Comparison of ENCODE assay signal across 12 cellular contexts in the genomic region with DNA sequence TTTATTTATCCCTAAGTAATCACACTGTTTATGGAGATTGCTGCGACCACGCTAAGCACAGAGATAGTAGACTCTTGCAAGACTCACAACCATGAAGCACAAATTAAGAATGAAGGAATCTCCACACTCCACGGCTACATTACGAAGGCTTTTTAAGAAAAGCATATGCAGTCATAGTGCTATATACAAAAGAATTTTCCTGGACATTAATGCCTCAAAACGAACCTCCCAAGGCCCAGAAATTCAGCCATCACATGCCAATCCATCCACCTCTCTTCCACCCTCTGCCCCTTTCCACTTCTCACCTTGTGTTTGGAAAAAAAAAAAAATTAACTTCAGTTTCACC.
DNase-seq lines count a peak whose midpoint lies in the region; ATAC-seq and TF ChIP-seq lines count a peak whose summit lies in the region.
"Had no signal": no experiment of that assay in that cellular context is flagged by ENCODE, and none has a peak within 500 bp of the region (broad histone marks: within the 10 kb centered on the region; RNA-seq: fewer than 3 reads in every experiment).

No MANE protein-coding gene starts in this region.

- H3K9me3 Mint-ChIP-seq in T-helper 2 cell treated with Interferon-gamma antibody and Interleukin-4, amounts not matched to agents 5 μg/mL and 100 μg/mL, for 36 hours, result no peaks in the 10 kb centered on the region
- H3K9me3 Mint-ChIP-seq in activated T-helper 17 cell treated with anti-CD3 and anti-CD28 coated beads, Interleukin-2, amount 50 U/mL, for 72 hours, result no peaks in the 10 kb centered on the region
- H3K9me3 Mint-ChIP-seq: T-cell had no signal

- peaks cover 7% of the 10 kb centered on the region for H3K27me3 Mint-ChIP-seq in T-helper 2 cell treated with Interferon-gamma antibody and Interleukin-4, amounts not matched to agents 5 μg/mL and 100 μg/mL, for 36 hours (ENCODE audit: low read depth)
- H3K27me3 Mint-ChIP-seq in activated T-helper 17 cell treated with anti-CD3 and anti-CD28 coated beads, Interleukin-2, amount 50 U/mL, for 72 hours, result peaks cover 3% of the 10 kb centered on the region
- H3K27me3 Mint-ChIP-seq: T-cell had no signal

- no peak for DNase-seq in heart right ventricle
- no peak for DNase-seq in cardiac septum (ENCODE audit: low spot score)
- peak; percentile 49 for DNase-seq in fibroblast of the aortic adventitia (ENCODE audit: low read depth)
- no peak for DNase-seq in ovary
- DNase-seq in vagina (ENCODE audit: extremely low spot score in 2 of 2), result no peak
- no peak for DNase-seq in T-helper 2 cell treated with Interferon-gamma antibody and Interleukin-4, amounts not matched to agents 5 μg/mL and 100 μg/mL, for 36 hours (ENCODE audit: low spot score)
- DNase-seq: effector CD4-positive, alpha-beta T cell; Kasumi-1; NCI-H524; T-cell had no signal

- intact Hi-C loops in heart right ventricle (cut with DNase I), result loop anchor here in 8 of 10 donors (5.0 to 10.0 kb wide), 10 partner anchors 54 to 286 kb away; no protein-coding TSS in a partner anchor
- intact Hi-C loops in cardiac septum (cut with DNase I), result loop anchor here (5.0 kb wide), 3 partner anchors 79 to 186 kb away; partner anchors contain the start of gene TCF4
- intact Hi-C loops in ovary (cut with DNase I), result loop anchor here in 3 of 4 donors (10.0 kb wide), 4 partner anchors 76 to 464 kb away; partner anchors contain the start of gene TCF4 (in 1 of the 3)
- intact Hi-C loops in vagina (cut with DNase I), result loop anchor here (5.0 kb wide), 1 partner anchor 79 kb away; no protein-coding TSS in a partner anchor

- TF ChIP-seq CTCF in heart right ventricle (IDR thresholded peaks at IDR 0.05), result no peak
- TF ChIP-seq CTCF in fibroblast of the aortic adventitia (IDR thresholded peaks at IDR 0.05; ENCODE audit: insufficient read depth, low read length), result no peak
- no peak for TF ChIP-seq CTCF in ovary (IDR thresholded peaks at IDR 0.05)
- no peak for TF ChIP-seq CTCF in vagina (IDR thresholded peaks at IDR 0.05)

- H3K27me3 ChIP-seq in heart right ventricle, result no peaks in the 10 kb centered on the region
- no peaks in the 10 kb centered on the region for H3K27me3 ChIP-seq in ovary
- no peaks in the 10 kb centered on the region for H3K27me3 ChIP-seq in vagina

- no peaks in the 10 kb centered on the region for H3K36me3 ChIP-seq in heart right ventricle
- no peaks in the 10 kb centered on the region for H3K36me3 ChIP-seq in ovary
- H3K36me3 ChIP-seq in vagina, result no peaks in the 10 kb centered on the region

- H3K27ac ChIP-seq in heart right ventricle (peak overlapping the region; percentile 16 to 86 (median 82)), ovary (peak overlapping the region in 1 of 2 donors; percentile 76), vagina (peak overlapping the region; percentile 85)

- H3K4me1 Mint-ChIP-seq in T-helper 2 cell treated with Interferon-gamma antibody and Interleukin-4, amounts not matched to agents 5 μg/mL and 100 μg/mL, for 36 hours (ENCODE audit: low read depth), result no peaks in the 10 kb centered on the region
- H3K4me1 Mint-ChIP-seq in activated T-helper 17 cell treated with anti-CD3 and anti-CD28 coated beads, Interleukin-2, amount 50 U/mL, for 72 hours, result no peaks in the 10 kb centered on the region
- H3K4me1 Mint-ChIP-seq: T-cell had no signal

- H3K4me1 ChIP-seq in heart right ventricle, result peaks cover 0 to 88% (median 50%) of the 10 kb centered on the region in 9 donors
- H3K4me1 ChIP-seq in ovary (ENCODE audit: insufficient read depth), result peaks cover 12% of the 10 kb centered on the region
- H3K4me1 ChIP-seq in vagina, result peaks cover 72% of the 10 kb centered on the region

- H3K4me3 Mint-ChIP-seq in T-helper 2 cell treated with Interferon-gamma antibody and Interleukin-4, amounts not matched to agents 5 μg/mL and 100 μg/mL, for 36 hours, result no peak overlapping the region
- no peak overlapping the region for H3K4me3 Mint-ChIP-seq in activated T-helper 17 cell treated with anti-CD3 and anti-CD28 coated beads, Interleukin-2, amount 50 U/mL, for 72 hours
- H3K4me3 Mint-ChIP-seq: T-cell had no signal

- H3K9me3 ChIP-seq in heart right ventricle (no peaks in the 10 kb centered on the region), ovary (no peaks in the 10 kb centered on the region), vagina (no peaks in the 10 kb centered on the region)

- H3K4me3 ChIP-seq in heart right ventricle (peak overlapping the region in 9 of 10 donors; percentile 14 to 53 (median 46)), fibroblast of the aortic adventitia (ENCODE audit: low read depth, low read length) (peak overlapping the region; percentile 69), ovary (peak overlapping the region; percentile 14), vagina (peak overlapping the region; percentile 28 to 33)

- TF ChIP-seq EP300 in ovary (IDR thresholded peaks at IDR 0.05), result no peak

- no peak overlapping the region for H3K27ac Mint-ChIP-seq in T-helper 2 cell treated with Interferon-gamma antibody and Interleukin-4, amounts not matched to agents 5 μg/mL and 100 μg/mL, for 36 hours
- no peak overlapping the region for H3K27ac Mint-ChIP-seq in activated T-helper 17 cell treated with anti-CD3 and anti-CD28 coated beads, Interleukin-2, amount 50 U/mL, for 72 hours
- H3K27ac Mint-ChIP-seq: T-cell had no signal

- TF ChIP-seq POLR2A in ovary (IDR thresholded peaks at IDR 0.05), result no peak
- TF ChIP-seq POLR2A in vagina (IDR thresholded peaks at IDR 0.05), result no peak

- ATAC-seq in heart right ventricle (no peak), GM21381 (IDR thresholded peaks at IDR 0.05; ENCODE audit: unreplicated experiment) (no peak)
- no peak for ATAC-seq in activated T-helper 17 cell treated with anti-CD3 and anti-CD28 coated beads, Interleukin-2, amount 50 U/mL, for 72 hours (replicated peaks)
- ATAC-seq: T-cell had no signal

- H3K36me3 Mint-ChIP-seq in T-helper 2 cell treated with Interferon-gamma antibody and Interleukin-4, amounts not matched to agents 5 μg/mL and 100 μg/mL, for 36 hours (ENCODE audit: low read depth), result no peaks in the 10 kb centered on the region
- H3K36me3 Mint-ChIP-seq in activated T-helper 17 cell treated with anti-CD3 and anti-CD28 coated beads, Interleukin-2, amount 50 U/mL, for 72 hours (ENCODE audit: low read depth), result no peaks in the 10 kb centered on the region
- H3K36me3 Mint-ChIP-seq: T-cell had no signal

- WGBS in heart right ventricle, 2 donors, result 27 to 36% methylated on average over 5 of the region's 5 CpGs
- 6 to 18% (median 11%) methylated on average over 5 of the region's 5 CpGs for WGBS in ovary, 3 donors

Comparison
In these comparisons a context has a peak if more than half of its experiments do, and no peak if none do; other contexts are left out.
1. H3K4me3 ChIP-seq: peak in every context shown above with its lines; median percentile 69 in fibroblast of the aortic adventitia; 46 in heart right ventricle; 30 in vagina; 14 in ovary.